Comparison of ENCODE assay signal across 7 cellular contexts in genomic region chr5:181287331-181287730, GRCh38. TPM values are rescaled to one million over a fixed set of nuclear protein-coding genes. Genes with fewer than 3 reads are reported as not detected.
DNase-seq lines count a peak whose midpoint lies in the region; ATAC-seq, FAIRE-seq and TF ChIP-seq lines count a peak whose summit lies in the region.
"Not testable (repeated sequence)": the region's sequence is repeated elsewhere in the genome, so short reads cannot be mapped to it uniquely, and the experiment has no call there.

No MANE protein-coding gene starts in this region.

- CTCF ChIA-PET in activated B cell treated with CpG ODN at 0.5 μM for 24 hours (lab: Charles Lee), result interaction anchor here (0.6 kb wide), 1 partner anchor 26 kb away, joined by 3 read pairs; no protein-coding TSS in a partner anchor

- DNase-seq in GM12891 (ENCODE audit: insufficient read length, low spot score); activated B cell treated with CpG ODN at 0.5 μM for 24 hours: not testable (repeated sequence)

- peak overlapping the region; percentile 39 for H3K4me3 Mint-ChIP-seq in activated B cell treated with CpG ODN at 0.5 μM for 24 hours

- H3K4me1 Mint-ChIP-seq in activated B cell treated with CpG ODN at 0.5 μM for 24 hours, result peaks cover 23% of the 10 kb centered on the region

- peak; percentile 87 for ATAC-seq in GM21367 (IDR thresholded peaks at IDR 0.05; ENCODE audit: unreplicated experiment)
- peak; percentile 73 for ATAC-seq in GM21723 (IDR thresholded peaks at IDR 0.05; ENCODE audit: unreplicated experiment)
- peak; percentile 76 for ATAC-seq in HG03139 (IDR thresholded peaks at IDR 0.05; ENCODE audit: unreplicated experiment)
- ATAC-seq in HG03460 (IDR thresholded peaks at IDR 0.05; ENCODE audit: unreplicated experiment), result peak; percentile 75
- ATAC-seq in activated B cell treated with CpG ODN at 0.5 μM for 24 hours (ENCODE audit: low read depth), result peak; percentile 56

- FAIRE-seq in GM12891 (lab: Jason Lieb, UNC), result not testable (repeated sequence)

- peak overlapping the region; percentile 89 for H3K27ac Mint-ChIP-seq in activated B cell treated with CpG ODN at 0.5 μM for 24 hours

- TF ChIP-seq CTCF in activated B cell treated with CpG ODN at 0.5 μM for 24 hours (IDR thresholded peaks at IDR 0.05), result not testable (repeated sequence)

- in situ Hi-C loops in GM18951 (cut with MboI; ENCODE audit: low sequenced_read_pairs, unreplicated experiment), result not testable (repeated sequence)

- H3K27me3 Mint-ChIP-seq in activated B cell treated with CpG ODN at 0.5 μM for 24 hours, result not testable (repeated sequence)

- intact Hi-C loops in activated B cell treated with CpG ODN at 0.5 μM for 24 hours (cut with micrococcal nuclease), result not testable (repeated sequence)

- POLR2A ChIA-PET in activated B cell treated with CpG ODN at 0.5 μM for 24 hours (lab: Charles Lee), result interaction anchor here (0.8 to 2.5 kb wide), 5 partner anchors 26 to 95 kb away, joined by 3 to 17 read pairs (median 3); partner anchors contain the start of genes RACK1 and TRIM52

- not testable (repeated sequence) for H3K36me3 Mint-ChIP-seq in activated B cell treated with CpG ODN at 0.5 μM for 24 hours (ENCODE audit: low read depth)

- H3K9me3 Mint-ChIP-seq in activated B cell treated with CpG ODN at 0.5 μM for 24 hours, result not testable (repeated sequence)

- TF ChIP-seq POLR2A in GM12891 (IDR thresholded peaks at IDR 0.05; ENCODE audit: low read depth, low read length), result not testable (repeated sequence)
- TF ChIP-seq POLR2A in GM18951 (IDR thresholded peaks at IDR 0.05; ENCODE audit: extremely low read depth, insufficient read depth, insufficient read length), result peak; percentile 44

TF ChIP-seq in GM12891, 5 proteins besides CTCF, POLR2A, EP300 and RAD21:
- 0 out of 2 replicates have a peak, but pooled peaks have one; percentile 50 for TF ChIP-seq POU2F2 (IDR thresholded peaks at IDR 0.05; ENCODE audit: low read depth, low read length)
TF ChIP-seq in GM12891: peak in this region for 1; not testable (repeated sequence) for 4.

RNA-seq across cellular contexts. Expression of gene TRIM52, which starts 26.4 kb away (rescaled TPM):
- polyA plus RNA-seq in GM12891 (2012; ENCODE audit: low read depth, missing spikeins), result 8.0 TPM
- 30.9 and 36.9 TPM in 2 replicates for total RNA-seq in activated B cell treated with CpG ODN at 0.5 μM for 24 hours

RNA-seq across cellular contexts. Expression of gene RACK1, which starts 43.6 kb away (rescaled TPM):
- polyA plus RNA-seq in GM12891 (2012; ENCODE audit: low read depth, missing spikeins), result 4,085 TPM
- 2,528 and 2,812 TPM in 2 replicates for total RNA-seq in activated B cell treated with CpG ODN at 0.5 μM for 24 hours
